Comparison of ENCODE assay signal across 31 cellular contexts in the genomic region with DNA sequence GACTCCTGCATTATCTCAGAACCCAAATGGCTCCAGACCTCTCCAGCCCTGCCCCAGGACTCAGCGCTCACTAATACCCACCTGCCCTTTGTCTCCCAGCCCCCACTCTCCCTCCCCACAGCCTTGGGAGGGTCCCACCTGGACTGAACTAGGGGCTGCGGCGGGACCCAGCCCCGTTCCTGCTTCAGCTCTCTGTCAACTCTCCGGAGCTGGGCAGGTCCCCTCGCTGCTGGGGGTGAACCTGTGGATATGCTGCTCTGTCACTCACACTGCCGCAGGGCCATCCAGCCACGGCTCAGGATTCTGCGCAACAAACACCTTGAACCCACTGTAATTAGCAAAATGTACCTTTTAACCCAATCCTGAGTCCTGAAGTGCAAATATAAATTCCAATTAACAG. TPM values are rescaled to one million over a fixed set of nuclear protein-coding genes. Genes with fewer than 3 reads are reported as not detected.
"Had no signal": no experiment of that assay in that cellular context is flagged by ENCODE, and none has a peak within 500 bp of the region (broad histone marks: within the 10 kb centered on the region; RNA-seq: fewer than 3 reads in every experiment).

No MANE protein-coding gene starts in this region.

- H3K9me3 Mint-ChIP-seq: dendritic cell treated with granulocyte-macrophage colony-stimulating factor and Interleukin-4, amounts not matched to agents 40 ng/mL and 50 ng/mL, for 4 days; endodermal cell; naive thymus-derived CD4-positive, alpha-beta T cell; nephron; neural progenitor cell; stimulated activated memory B cell treated with anti-CD40 and anti-IgM and Interleukin-4, amounts not matched to agents 10 μg/mL and 1 μg/mL and 100 μg/mL, for 72 hours; stimulated activated naive CD8-positive, alpha-beta T cell treated with anti-CD3 and anti-CD28 coated beads, Interleukin-15, Interleukin-2, amounts not matched to agents 100 ng/mL and 50 ng/mL, for 24 hours had no signal

- H3K27ac ChIP-seq: colonic mucosa, epithelial cell of prostate, gastrocnemius medialis, neural progenitor cell, ovary, psoas muscle, sigmoid colon, thoracic aorta, tibial nerve, upper lobe of left lung, vagina had no signal

- H3K4me3 Mint-ChIP-seq: dendritic cell treated with granulocyte-macrophage colony-stimulating factor and Interleukin-4, amounts not matched to agents 40 ng/mL and 50 ng/mL, for 4 days; endodermal cell; naive thymus-derived CD4-positive, alpha-beta T cell; nephron; neural progenitor cell; stimulated activated memory B cell treated with anti-CD40 and anti-IgM and Interleukin-4, amounts not matched to agents 10 μg/mL and 1 μg/mL and 100 μg/mL, for 72 hours; stimulated activated naive CD8-positive, alpha-beta T cell treated with anti-CD3 and anti-CD28 coated beads, Interleukin-15, Interleukin-2, amounts not matched to agents 100 ng/mL and 50 ng/mL, for 24 hours had no signal

- H3K27me3 ChIP-seq: colonic mucosa, ovary, vagina had no signal

- H3K36me3 ChIP-seq: colonic mucosa, gastrocnemius medialis, neural progenitor cell, ovary, sigmoid colon, thoracic aorta, tibial nerve, upper lobe of left lung, vagina had no signal

- H3K9me3 ChIP-seq: colonic mucosa, gastrocnemius medialis, ovary, psoas muscle, sigmoid colon, thoracic aorta, tibial nerve, upper lobe of left lung, vagina had no signal

- H3K4me1 ChIP-seq: colonic mucosa, gastrocnemius medialis, psoas muscle, sigmoid colon, tibial nerve, upper lobe of left lung, vagina had no signal

- H3K36me3 Mint-ChIP-seq: naive thymus-derived CD4-positive, alpha-beta T cell; neural progenitor cell; stimulated activated memory B cell treated with anti-CD40 and anti-IgM and Interleukin-4, amounts not matched to agents 10 μg/mL and 1 μg/mL and 100 μg/mL, for 72 hours had no signal

- H3K27ac Mint-ChIP-seq: dendritic cell treated with granulocyte-macrophage colony-stimulating factor and Interleukin-4, amounts not matched to agents 40 ng/mL and 50 ng/mL, for 4 days; endodermal cell; naive thymus-derived CD4-positive, alpha-beta T cell; nephron; neural progenitor cell; stimulated activated memory B cell treated with anti-CD40 and anti-IgM and Interleukin-4, amounts not matched to agents 10 μg/mL and 1 μg/mL and 100 μg/mL, for 72 hours; stimulated activated naive CD8-positive, alpha-beta T cell treated with anti-CD3 and anti-CD28 coated beads, Interleukin-15, Interleukin-2, amounts not matched to agents 100 ng/mL and 50 ng/mL, for 24 hours had no signal

- DNase-seq: colonic mucosa; effector CD8-positive, alpha-beta T cell; endodermal cell; foreskin fibroblast; gastrocnemius medialis; head of caudate nucleus; mammary epithelial cell; mesendoderm; midbrain; naive thymus-derived CD4-positive, alpha-beta T cell; nucleus accumbens; ovary; psoas muscle; right cardiac atrium; sigmoid colon; stimulated activated CD4-positive, alpha-beta T cell treated with anti-CD3 and anti-CD28 coated beads, Interleukin-4, amount 100 ng/mL, for 4 hours had no signal

- ATAC-seq: esophagus mucosa; gastrocnemius medialis; naive thymus-derived CD4-positive, alpha-beta T cell; psoas muscle; right cardiac atrium had no signal

- H3K4me3 ChIP-seq: colonic mucosa, gastrocnemius medialis, neural progenitor cell, ovary, psoas muscle, sigmoid colon, thoracic aorta, tibial nerve, upper lobe of left lung, vagina had no signal

- H3K4me1 Mint-ChIP-seq: naive thymus-derived CD4-positive, alpha-beta T cell; stimulated activated memory B cell treated with anti-CD40 and anti-IgM and Interleukin-4, amounts not matched to agents 10 μg/mL and 1 μg/mL and 100 μg/mL, for 72 hours had no signal

RNA-seq across cellular contexts. Expression of gene IRX4, which starts 44.7 kb away (rescaled TPM):
- total RNA-seq: colonic mucosa; glomerular endothelial cell; left lobe of liver; mucosa of gallbladder; naive thymus-derived CD4-positive, alpha-beta T cell; renal cortical epithelial cell; sigmoid colon; thoracic aorta; tibial nerve had no signal
